In the genomic region with DNA sequence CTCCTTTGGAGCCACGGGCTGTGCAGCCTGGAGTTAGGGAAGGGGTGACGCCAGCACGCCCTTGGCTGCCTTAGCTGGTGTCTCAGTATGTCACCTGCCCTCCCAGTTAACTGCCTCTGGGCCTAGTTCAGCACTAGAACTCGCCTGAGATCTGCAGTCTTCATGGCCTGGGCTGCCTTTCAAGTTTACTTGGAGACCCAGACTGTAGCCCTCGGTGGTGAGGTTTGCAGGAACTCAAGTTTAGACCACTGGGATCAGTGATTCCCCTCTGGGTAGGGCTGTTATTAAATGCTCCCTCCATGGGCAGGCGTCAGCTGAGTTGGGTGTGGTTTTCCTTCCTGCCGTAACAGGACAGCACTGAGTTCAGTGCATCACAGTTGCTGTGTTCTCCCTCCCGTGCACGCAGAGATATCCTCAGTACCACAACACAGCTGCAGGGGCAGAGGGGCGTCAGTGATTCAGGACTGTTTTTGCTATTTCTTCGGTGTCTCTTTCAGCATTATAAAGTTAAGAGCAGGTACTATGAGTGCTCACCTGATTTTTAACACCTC, we compare ENCODE assay signal across 3 cellular contexts.
TF ChIP-seq lines count a peak whose summit lies in the region.

No MANE protein-coding gene starts in this region.

TF ChIP-seq in SK-N-SH treated with all-trans-retinoic acid at 6 μM for 48 hours, 23 proteins besides CTCF, POLR2A, EP300 and RAD21:
- TF ChIP-seq, protein P1, sequence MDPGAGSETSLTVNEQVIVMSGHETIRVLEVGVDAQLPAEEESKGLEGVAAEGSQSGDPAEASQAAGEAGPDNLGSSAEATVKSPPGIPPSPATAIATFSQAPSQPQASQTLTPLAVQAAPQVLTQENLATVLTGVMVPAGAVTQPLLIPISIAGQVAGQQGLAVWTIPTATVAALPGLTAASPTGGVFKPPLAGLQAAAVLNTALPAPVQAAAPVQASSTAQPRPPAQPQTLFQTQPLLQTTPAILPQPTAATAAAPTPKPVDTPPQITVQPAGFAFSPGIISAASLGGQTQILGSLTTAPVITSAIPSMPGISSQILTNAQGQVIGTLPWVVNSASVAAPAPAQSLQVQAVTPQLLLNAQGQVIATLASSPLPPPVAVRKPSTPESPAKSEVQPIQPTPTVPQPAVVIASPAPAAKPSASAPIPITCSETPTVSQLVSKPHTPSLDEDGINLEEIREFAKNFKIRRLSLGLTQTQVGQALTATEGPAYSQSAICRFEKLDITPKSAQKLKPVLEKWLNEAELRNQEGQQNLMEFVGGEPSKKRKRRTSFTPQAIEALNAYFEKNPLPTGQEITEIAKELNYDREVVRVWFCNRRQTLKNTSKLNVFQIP (CRISPR knock-in tag; IDR thresholded peaks at IDR 0.05; ENCODE audit: borderline replicate concordance, low read depth) = no peak
- TF ChIP-seq BACH2 (CRISPR knock-in tag; IDR thresholded peaks at IDR 0.05; ENCODE audit: borderline replicate concordance) = no peak
- TF ChIP-seq ZFP3 (CRISPR knock-in tag; IDR thresholded peaks at IDR 0.05) = no peak
- TF ChIP-seq ARNTL (CRISPR knock-in tag; IDR thresholded peaks at IDR 0.05; ENCODE audit: borderline replicate concordance, low read depth) = no peak
- no peak for TF ChIP-seq CSDC2 (CRISPR knock-in tag; IDR thresholded peaks at IDR 0.05)
TF ChIP-seq in SK-N-SH treated with all-trans-retinoic acid at 6 μM for 48 hours: peak in this region for 0.

TF ChIP-seq in SK-N-SH, 30 proteins besides CTCF, POLR2A, EP300 and RAD21:
- TF ChIP-seq FOXM1 (IDR thresholded peaks at IDR 0.05; ENCODE audit: low read depth) (no peak), REST (IDR thresholded peaks at IDR 0.05; ENCODE audit: low read depth, low read length) (no peak), RFX5 (IDR thresholded peaks at IDR 0.05; ENCODE audit: low read length) (no peak), CHD2 (IDR thresholded peaks at IDR 0.05; ENCODE audit: low read length, partially characterized antibody) (no peak), NRF1 (IDR thresholded peaks at IDR 0.05; ENCODE audit: low read depth, low read length) (no peak), TCF12 (IDR thresholded peaks at IDR 0.05) (no peak), YY1 (IDR thresholded peaks at IDR 0.05; ENCODE audit: low read depth) (no peak), NFIC (IDR thresholded peaks at IDR 0.05; ENCODE audit: borderline replicate concordance) (no peak), PBX3 (IDR thresholded peaks at IDR 0.05) (no peak), USF1 (IDR thresholded peaks at IDR 0.05; ENCODE audit: borderline replicate concordance, low read depth) (no peak), EZH2phosphoT487 (IDR thresholded peaks at IDR 0.05; ENCODE audit: borderline replicate concordance, low read depth) (no peak), RCOR1 (IDR thresholded peaks at IDR 0.05; ENCODE audit: low read length) (no peak), TEAD4 (IDR thresholded peaks at IDR 0.05; ENCODE audit: borderline replicate concordance, insufficient read depth) (no peak)
TF ChIP-seq in SK-N-SH: peak in this region for 0.

TF ChIP-seq in H1, 55 proteins besides CTCF, POLR2A, EP300 and RAD21:
- TF ChIP-seq TCF12 (IDR thresholded peaks at IDR 0.05; ENCODE audit: low read depth, low read length) (no peak), SIRT6 (IDR thresholded peaks at IDR 0.05; ENCODE audit: low read length) (no peak)
